In genomic region chr17:8015236-8015956, GRCh38 we compare ENCODE assay signal across 15 cellular contexts. TPM values are rescaled to one million over a fixed set of nuclear protein-coding genes. Genes with fewer than 3 reads are reported as not detected.
DNase-seq lines count a peak whose midpoint lies in the region; ATAC-seq and TF ChIP-seq lines count a peak whose summit lies in the region.
"Had no signal": no experiment of that assay in that cellular context is flagged by ENCODE, and none has a peak within 500 bp of the region (broad histone marks: within the 10 kb centered on the region; RNA-seq: fewer than 3 reads in every experiment).

No MANE protein-coding gene starts in this region.

- H3K36me3 Mint-ChIP-seq in nephron progenitor cell (ENCODE audit: low read depth) = no peaks in the 10 kb centered on the region

- H3K27me3 ChIP-seq in left ventricle myocardium inferior (ENCODE audit: low read depth) = peaks cover 46% of the 10 kb centered on the region
- peaks cover 0 to 56% (median 18%) of the 10 kb centered on the region in 4 donors for H3K27me3 ChIP-seq in esophagus muscularis mucosa
- H3K27me3 ChIP-seq in vagina = no peaks in the 10 kb centered on the region
- H3K27me3 ChIP-seq in HAP-1 (ENCODE audit: low read depth) = no peaks in the 10 kb centered on the region
- H3K27me3 ChIP-seq: right lobe of liver had no signal

- H3K27me3 Mint-ChIP-seq in nephron progenitor cell (ENCODE audit: low read depth, poor library complexity) = peaks cover 77% of the 10 kb centered on the region

- H3K4me3 ChIP-seq in left ventricle myocardium inferior (peak overlapping the region; percentile 67), esophagus muscularis mucosa (peak overlapping the region in 3 of 4 donors; percentile 38 to 53 (median 44)), vagina (peak overlapping the region; percentile 44 to 48), HAP-1 (no peak overlapping the region; the same call in 1 of the 2 replicates)

- H3K36me3 ChIP-seq in left ventricle myocardium inferior (no peaks in the 10 kb centered on the region), esophagus muscularis mucosa (no peaks in the 10 kb centered on the region), vagina (no peaks in the 10 kb centered on the region), HAP-1 (replicated peaks) (no peaks in the 10 kb centered on the region)
- H3K36me3 ChIP-seq: right lobe of liver, tibial nerve had no signal

- WGBS in esophagus muscularis mucosa = 86% methylated on average over 18 of the region's 44 CpGs

- intact Hi-C loops in left ventricle myocardium inferior (cut with micrococcal nuclease) = no loop called here
- intact Hi-C loops in Right ventricle myocardium superior (cut with DNase I) = no loop called here
- intact Hi-C loops in esophagus muscularis mucosa (cut with DNase I) = no loop called here
- intact Hi-C loops in vagina (cut with DNase I) = no loop called here

- no peak overlapping the region for H3K27ac Mint-ChIP-seq in nephron progenitor cell
- H3K27ac Mint-ChIP-seq: activated CD8-positive, alpha-beta T cell treated with anti-CD3 and anti-CD28 coated beads for 36 hours had no signal

- H3K27ac ChIP-seq in left ventricle myocardium inferior (replicated peaks) = no peak overlapping the region
- H3K27ac ChIP-seq in esophagus muscularis mucosa (replicated peaks in 1 of 4) = no peak overlapping the region
- no peak overlapping the region for H3K27ac ChIP-seq in vagina
- no peak overlapping the region for H3K27ac ChIP-seq in caudate nucleus (ENCODE audit: low read depth, low read length)
- H3K27ac ChIP-seq: tibial nerve had no signal

- TF ChIP-seq POLR2A in esophagus muscularis mucosa (IDR thresholded peaks at IDR 0.05; ENCODE audit: low read depth) (no peak), vagina (IDR thresholded peaks at IDR 0.05) (no peak)

- ATAC-seq in Right ventricle myocardium superior (ENCODE audit: poor library complexity) = no peak

- H3K9me3 ChIP-seq in left ventricle myocardium inferior (replicated peaks) (no peaks in the 10 kb centered on the region), esophagus muscularis mucosa (no peaks in the 10 kb centered on the region), vagina (no peaks in the 10 kb centered on the region), HAP-1 (no peaks in the 10 kb centered on the region)
- H3K9me3 ChIP-seq: right lobe of liver, tibial nerve had no signal

- TF ChIP-seq CTCF in left ventricle myocardium inferior (IDR thresholded peaks at IDR 0.05; ENCODE audit: borderline replicate concordance) = no peak
- no peak for TF ChIP-seq CTCF in esophagus muscularis mucosa (IDR thresholded peaks at IDR 0.05)
- no peak for TF ChIP-seq CTCF in nephron progenitor cell (IDR thresholded peaks at IDR 0.05)
- no peak for TF ChIP-seq CTCF in vagina (IDR thresholded peaks at IDR 0.05)

- peak overlapping the region; percentile 28 for H3K4me3 Mint-ChIP-seq in nephron progenitor cell

- DNase-seq in left ventricle myocardium inferior (no peak), Right ventricle myocardium superior (no peak), esophagus muscularis mucosa (ENCODE audit: extremely low spot score) (no peak), nephron progenitor cell (no peak), vagina (ENCODE audit: extremely low spot score in 2 of 2) (no peak), HAP-1 (ENCODE audit: low spot score in 2 of 2) (no peak), caudate nucleus (lab: John Stamatoyannopoulos, UW) (no peak), DMS79 (lab: John Stamatoyannopoulos, UW) (no peak)
- DNase-seq: activated gamma-delta T cell treated with Interleukin-2 at 50 U/mL for 16 hours, EL, NCI-H2029 treated with DMSO at 0.1 percent for 48 hours had no signal

- no peak for TF ChIP-seq EP300 in esophagus muscularis mucosa (IDR thresholded peaks at IDR 0.05)

- H3K4me1 ChIP-seq in left ventricle myocardium inferior (peaks cover 17% of the 10 kb centered on the region), esophagus muscularis mucosa (peaks cover 10 to 28% (median 22%) of the 10 kb centered on the region in 4 donors), vagina (peaks cover 36% of the 10 kb centered on the region), HAP-1 (peaks cover 9% of the 10 kb centered on the region)

- no peaks in the 10 kb centered on the region for H3K9me3 Mint-ChIP-seq in nephron progenitor cell
- H3K9me3 Mint-ChIP-seq: activated CD8-positive, alpha-beta T cell treated with anti-CD3 and anti-CD28 coated beads for 36 hours had no signal

- peaks cover 28% of the 10 kb centered on the region for H3K4me1 Mint-ChIP-seq in nephron progenitor cell

- in situ Hi-C loops in HAP-1 (cut with MboI; ENCODE audit: low sequenced_read_pairs) = no loop called here

RNA-seq across cellular contexts. Expression of gene GUCY2D, which starts 13.0 kb away (rescaled TPM):
- total RNA-seq in left ventricle myocardium inferior (not detected), Right ventricle myocardium superior (not detected), esophagus muscularis mucosa (1 to 10 TPM in 1 of 4 donors, not detected in 3; 1.1 TPM), vagina (not detected)
- total RNA-seq: activated CD8-positive, alpha-beta T cell treated with anti-CD3 and anti-CD28 coated beads for 36 hours; lung microvascular endothelial cell had no signal

RNA-seq across cellular contexts. Expression of gene ALOX15B, which starts 23.5 kb away (rescaled TPM):
- not detected for total RNA-seq in left ventricle myocardium inferior
- total RNA-seq in Right ventricle myocardium superior = not detected
- 1 to 10 TPM; 1.3 to 3.7 (median 2.0) TPM for total RNA-seq in esophagus muscularis mucosa
- total RNA-seq in vagina = 28.7 TPM
- total RNA-seq: lung microvascular endothelial cell had no signal
